Comparison of ENCODE assay signal across 12 cellular contexts in genomic region chr3:130517541-130517940, GRCh38. TPM values are rescaled to one million over a fixed set of nuclear protein-coding genes. Genes with fewer than 3 reads are reported as not detected.
A peak's percentile ranks its signal among the peaks of the same experiment; 100 is the strongest.
DNase-seq lines count a peak whose midpoint lies in the region; ATAC-seq and TF ChIP-seq lines count a peak whose summit lies in the region.
"Had no signal": no experiment of that assay in that cellular context is flagged by ENCODE, and none has a peak within 500 bp of the region (broad histone marks: within the 10 kb centered on the region; RNA-seq: fewer than 3 reads in every experiment).

No MANE protein-coding gene starts in this region.

- TF ChIP-seq POLR2A in esophagus squamous epithelium (IDR thresholded peaks at IDR 0.05) (no peak), suprapubic skin (IDR thresholded peaks at IDR 0.05) (no peak)

- H3K27ac ChIP-seq in RWPE2 (ENCODE audit: poor library complexity, severe bottlenecking) = no peak overlapping the region
- no peak overlapping the region for H3K27ac ChIP-seq in esophagus squamous epithelium
- H3K27ac ChIP-seq in suprapubic skin = no peak overlapping the region
- H3K27ac ChIP-seq: thoracic aorta had no signal

- H3K4me1 ChIP-seq in RWPE2 (ENCODE audit: insufficient read depth, poor library complexity, severe bottlenecking) = no peaks in the 10 kb centered on the region
- peaks cover 0 to 11% (median 0%) of the 10 kb centered on the region in 3 donors for H3K4me1 ChIP-seq in esophagus squamous epithelium
- H3K4me1 ChIP-seq in suprapubic skin = peaks cover 4% of the 10 kb centered on the region

- no peak overlapping the region for H3K4me3 ChIP-seq in RWPE2 (ENCODE audit: severe bottlenecking)
- peak overlapping the region in 3 of 4 donors; percentile 15 to 48 (median 29) for H3K4me3 ChIP-seq in esophagus squamous epithelium
- H3K4me3 ChIP-seq in suprapubic skin = peak overlapping the region; percentile 22

- H3K36me3 ChIP-seq in RWPE2 (ENCODE audit: low read depth) (no peaks in the 10 kb centered on the region), esophagus squamous epithelium (no peaks in the 10 kb centered on the region), suprapubic skin (no peaks in the 10 kb centered on the region)
- H3K36me3 ChIP-seq: thoracic aorta had no signal

- no peak for DNase-seq in RWPE2 (ENCODE audit: low spot score)
- no peak for DNase-seq in esophagus squamous epithelium (lab: John Stamatoyannopoulos, UW)
- DNase-seq in left kidney (ENCODE audit: low read depth, low spot score) = peak; percentile 26
- no peak for DNase-seq in suprapubic skin (ENCODE audit: low spot score in 2 of 2)
- DNase-seq in stimulated activated naive CD8-positive, alpha-beta T cell treated with anti-CD3 and anti-CD28 coated beads, Interleukin-15, Interleukin-2, amounts not matched to agents 100 U/mL and 50 U/mL, for 24 hours = no peak
- no peak for DNase-seq in stimulated activated CD4-positive, alpha-beta T cell treated with anti-CD3 and anti-CD28 coated beads, Interleukin-15, amount 100 ng/mL, for 24 hours
- DNase-seq: activated naive CD4-positive, alpha-beta T cell treated with anti-CD3 and anti-CD28 coated beads, Interleukin-2, amount 50 U/mL, for 16 hours; NCI-H345 had no signal

- peaks cover 30% of the 10 kb centered on the region for H3K27me3 ChIP-seq in RWPE2 (ENCODE audit: insufficient read depth, poor library complexity, severe bottlenecking)
- H3K27me3 ChIP-seq in esophagus squamous epithelium = peaks cover 0 to 42% (median 4%) of the 10 kb centered on the region in 4 donors
- H3K27me3 ChIP-seq in suprapubic skin = peaks cover 31% of the 10 kb centered on the region

- 6 to 31% methylated on average over 11 of the region's 11 CpGs for WGBS in esophagus squamous epithelium, 2 donors
- WGBS in suprapubic skin = 14% methylated on average over 11 of the region's 11 CpGs

- H3K9me3 ChIP-seq in RWPE2 (ENCODE audit: severe bottlenecking) (no peaks in the 10 kb centered on the region), esophagus squamous epithelium (no peaks in the 10 kb centered on the region), suprapubic skin (no peaks in the 10 kb centered on the region)
- H3K9me3 ChIP-seq: thoracic aorta had no signal

- intact Hi-C loops in esophagus squamous epithelium (cut with DNase I) = no loop called here

- TF ChIP-seq CTCF in RWPE2 (IDR thresholded peaks at IDR 0.05; ENCODE audit: poor library complexity, severe bottlenecking) = no peak
- TF ChIP-seq CTCF in esophagus squamous epithelium (IDR thresholded peaks at IDR 0.05) = no peak
- no peak for TF ChIP-seq CTCF in suprapubic skin (IDR thresholded peaks at IDR 0.05)

- ATAC-seq in RWPE2 (ENCODE audit: low read depth) (0 out of 3 replicates have a peak, but pooled peaks have one; percentile 31), GM19397 (IDR thresholded peaks at IDR 0.05; ENCODE audit: unreplicated experiment) (no peak)
- ATAC-seq in stimulated activated naive CD8-positive, alpha-beta T cell treated with anti-CD3 and anti-CD28 coated beads, Interleukin-15, Interleukin-2, amounts not matched to agents 100 U/mL and 50 U/mL, for 24 hours = no peak

- no peak for TF ChIP-seq EP300 in suprapubic skin (IDR thresholded peaks at IDR 0.05)

RNA-seq across cellular contexts. Expression of gene COL6A6, which starts 0.6 kb away (rescaled TPM):
- total RNA-seq in esophagus squamous epithelium (under 1 TPM in 3 of 4 donors, not detected in 1; 0.04 to 0.57 (median 0.09) TPM), suprapubic skin (under 1 TPM in 3 of 4 donors, not detected in 1; 0.11 to 0.62 (median 0.38) TPM)
- total RNA-seq: renal cortical epithelial cell, RPMI7951 had no signal
